ENCODE assay signal across 8 cellular contexts in the genomic region with DNA sequence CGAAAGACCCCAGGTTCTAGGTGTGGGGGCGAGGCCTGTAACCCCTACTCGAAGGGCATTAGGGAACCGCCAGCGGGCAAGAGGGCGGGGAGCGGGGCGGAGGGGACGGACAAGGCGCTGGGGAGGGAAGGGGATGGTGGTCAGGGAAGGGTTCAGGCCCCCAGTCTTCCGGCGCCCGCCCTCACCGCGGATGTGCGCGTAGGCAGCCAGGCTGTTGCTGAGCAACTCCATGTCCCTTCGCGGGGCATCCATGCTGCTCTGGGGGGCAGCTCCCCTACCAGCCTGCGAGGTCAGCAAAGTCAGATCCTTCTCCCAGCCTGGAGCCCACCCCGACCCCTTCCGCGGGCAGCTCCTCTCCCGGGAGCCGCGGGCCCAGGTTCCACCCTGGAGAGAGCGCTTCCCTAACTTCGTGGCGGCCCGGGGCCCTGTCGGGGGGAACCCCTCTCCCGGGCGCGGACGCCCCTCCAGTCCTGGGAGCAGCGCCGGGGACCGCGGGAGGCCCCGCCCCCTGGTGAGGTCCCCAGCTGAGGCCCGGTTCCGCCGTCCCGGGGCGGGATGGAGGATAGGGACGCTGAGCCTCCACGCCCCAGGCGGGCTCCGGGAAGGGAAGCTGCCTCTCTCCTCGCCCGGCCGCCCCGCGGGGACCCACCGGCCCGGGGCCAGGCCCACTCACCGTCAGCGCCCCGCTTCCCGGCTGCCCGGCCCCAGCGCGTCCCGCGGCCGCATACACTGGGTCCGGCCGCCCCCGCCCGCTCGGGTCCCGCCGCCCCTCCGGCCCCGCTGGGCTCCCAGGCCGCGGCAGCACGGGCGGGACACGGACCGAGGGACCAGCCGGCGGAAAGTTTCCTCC. TPM values are rescaled to one million over a fixed set of nuclear protein-coding genes. Genes with fewer than 3 reads are reported as not detected.
DNase-seq lines count a peak whose midpoint lies in the region; ATAC-seq and TF ChIP-seq lines count a peak whose summit lies in the region.

No MANE protein-coding gene starts in this region.

- no peaks in the 10 kb centered on the region for H3K9me2 ChIP-seq in DOHH2 (replicated peaks; ENCODE audit: control insufficient read depth, low read length)

- peaks cover 5% of the 10 kb centered on the region for H3K27me3 Mint-ChIP-seq in activated CD8-positive, alpha-beta T cell treated with anti-CD3 and anti-CD28 coated beads for 36 hours
- peaks cover 0 to 4% of the 10 kb centered on the region in 2 donors for H3K27me3 Mint-ChIP-seq in natural killer cell treated with Interleukin-12 subunit alpha and Interleukin-12 subunit beta and Interleukin-15 and Interleukin-18, amount 100 ng/mL, for 72 hours

- no peaks in the 10 kb centered on the region for H3K9me3 ChIP-seq in DOHH2 (ENCODE audit: control insufficient read depth, insufficient read depth, low read length)

- H3K36me3 Mint-ChIP-seq in activated CD8-positive, alpha-beta T cell treated with anti-CD3 and anti-CD28 coated beads for 36 hours (ENCODE audit: low read depth) = peaks cover 6% of the 10 kb centered on the region
- no peaks in the 10 kb centered on the region for H3K36me3 Mint-ChIP-seq in natural killer cell treated with Interleukin-12 subunit alpha and Interleukin-12 subunit beta and Interleukin-15 and Interleukin-18, amount 100 ng/mL, for 72 hours

- no peaks in the 10 kb centered on the region for H3K36me3 ChIP-seq in DOHH2 (ENCODE audit: control insufficient read depth, low read length)

- intact Hi-C loops in activated CD8-positive, alpha-beta T cell treated with anti-CD3 and anti-CD28 coated beads for 36 hours (cut with micrococcal nuclease) = no loop called here

- peak overlapping the region; percentile 49 for H3K27ac Mint-ChIP-seq in activated CD8-positive, alpha-beta T cell treated with anti-CD3 and anti-CD28 coated beads for 36 hours
- H3K27ac Mint-ChIP-seq in natural killer cell treated with Interleukin-12 subunit alpha and Interleukin-12 subunit beta and Interleukin-15 and Interleukin-18, amount 100 ng/mL, for 72 hours = no peak overlapping the region

- H3K79me2 ChIP-seq in DOHH2 (ENCODE audit: control insufficient read depth, low read length) = no peaks in the 10 kb centered on the region

- 0 out of 2 replicates have a peak, but pooled peaks cover 2% of the 10 kb centered on the region for H3K27me3 ChIP-seq in DOHH2 (ENCODE audit: control insufficient read depth, low read length)

- peaks cover 30% of the 10 kb centered on the region for H3K4me1 Mint-ChIP-seq in activated CD8-positive, alpha-beta T cell treated with anti-CD3 and anti-CD28 coated beads for 36 hours (ENCODE audit: low read depth)
- peaks cover 9 to 21% of the 10 kb centered on the region in 2 donors for H3K4me1 Mint-ChIP-seq in natural killer cell treated with Interleukin-12 subunit alpha and Interleukin-12 subunit beta and Interleukin-15 and Interleukin-18, amount 100 ng/mL, for 72 hours (ENCODE audit: low read depth in 2 of 2)

- peak overlapping the region; percentile 86 for H3K4me2 ChIP-seq in DOHH2 (ENCODE audit: low read length)

- peak; percentile 81 for DNase-seq in activated CD8-positive, alpha-beta T cell treated with anti-CD3 and anti-CD28 coated beads for 36 hours
- DNase-seq in fibroblast of mammary gland (ENCODE audit: low read depth) (peak; percentile 68), NCI-H446 treated with DMSO at 0.1 percent for 48 hours (lab: John Stamatoyannopoulos, UW) (no peak), HT-29 (ENCODE audit: low spot score) (no peak)
- DNase-seq in natural killer cell treated with Interleukin-12 subunit alpha and Interleukin-12 subunit beta and Interleukin-15 and Interleukin-18, amount 100 ng/mL, for 72 hours (ENCODE audit: low spot score) = no peak

- ATAC-seq in HG03354 (IDR thresholded peaks at IDR 0.05; ENCODE audit: poor library complexity, severe bottlenecking, unreplicated experiment) (peak; percentile 39), GM18868 (IDR thresholded peaks at IDR 0.05; ENCODE audit: unreplicated experiment) (no peak)
- peak; percentile 61 for ATAC-seq in activated CD8-positive, alpha-beta T cell treated with anti-CD3 and anti-CD28 coated beads for 36 hours
- ATAC-seq in natural killer cell treated with Interleukin-12 subunit alpha and Interleukin-12 subunit beta and Interleukin-15 and Interleukin-18, amount 100 ng/mL, for 72 hours = peak; percentile 57 to 69

- peak overlapping the region; percentile 76 for H3K4me3 ChIP-seq in DOHH2 (ENCODE audit: low read length)
- H3K4me3 ChIP-seq in fibroblast of mammary gland (ENCODE audit: control insufficient read depth, low read depth, low read length) = peak overlapping the region; percentile 72

- no peak overlapping the region for H3K27ac ChIP-seq in DOHH2 (ENCODE audit: low read depth, low read length)

- peak overlapping the region; percentile 73 for H3K4me3 Mint-ChIP-seq in activated CD8-positive, alpha-beta T cell treated with anti-CD3 and anti-CD28 coated beads for 36 hours
- H3K4me3 Mint-ChIP-seq in natural killer cell treated with Interleukin-12 subunit alpha and Interleukin-12 subunit beta and Interleukin-15 and Interleukin-18, amount 100 ng/mL, for 72 hours = peak overlapping the region; percentile 53

- H3F3A ChIP-seq in DOHH2 (ENCODE audit: control insufficient read depth, insufficient read depth) = peaks cover 3% of the 10 kb centered on the region; the same call in 1 of the 2 replicates

- POLR2A ChIA-PET in activated CD8-positive, alpha-beta T cell treated with anti-CD3 and anti-CD28 coated beads for 36 hours (lab: Charles Lee) = interaction anchor here (0.6 to 7.9 kb wide), 14 partner anchors 10 to 162 kb away, joined by 3 to 89 read pairs (median 4); partner anchors contain the start of genes LSM10, OSCP1 and SH3D21

- H3K9me3 Mint-ChIP-seq in activated CD8-positive, alpha-beta T cell treated with anti-CD3 and anti-CD28 coated beads for 36 hours = no peaks in the 10 kb centered on the region
- H3K9me3 Mint-ChIP-seq in natural killer cell treated with Interleukin-12 subunit alpha and Interleukin-12 subunit beta and Interleukin-15 and Interleukin-18, amount 100 ng/mL, for 72 hours = no peaks in the 10 kb centered on the region

- CTCF ChIA-PET in activated CD8-positive, alpha-beta T cell treated with anti-CD3 and anti-CD28 coated beads for 36 hours (lab: Charles Lee) = interaction anchor here (0.8 to 3.0 kb wide), 9 partner anchors 20 to 188 kb away, joined by 3 to 13 read pairs (median 5); partner anchors contain the start of gene TRAPPC3

- peaks cover 41% of the 10 kb centered on the region for H3K4me1 ChIP-seq in DOHH2 (ENCODE audit: control insufficient read depth, low read length)

- TF ChIP-seq CTCF in DOHH2 (IDR thresholded peaks at IDR 0.05; ENCODE audit: low read depth, low read length, poor library complexity, severe bottlenecking) = no peak
- no peak for TF ChIP-seq CTCF in activated CD8-positive, alpha-beta T cell treated with anti-CD3 and anti-CD28 coated beads for 36 hours (IDR thresholded peaks at IDR 0.05)
- TF ChIP-seq CTCF in fibroblast of mammary gland (conservative IDR thresholded peaks at IDR 0.05; ENCODE audit: control insufficient read depth, insufficient read depth, low read depth, low read length) = no peak

- H4K20me1 ChIP-seq in DOHH2 (ENCODE audit: control insufficient read depth, insufficient read depth, low read depth, low read length) = no peaks in the 10 kb centered on the region

RNA-seq across cellular contexts. Expression of gene EVA1B, which starts 0.4 kb away (rescaled TPM):
- 1 to 10 TPM; 5.8 to 6.5 TPM for total RNA-seq in activated CD8-positive, alpha-beta T cell treated with anti-CD3 and anti-CD28 coated beads for 36 hours
- total RNA-seq in natural killer cell treated with Interleukin-12 subunit alpha and Interleukin-12 subunit beta and Interleukin-15 and Interleukin-18, amount 100 ng/mL, for 72 hours = 1 to 10 TPM; 5.8 to 6.3 TPM
- 25.0 and 32.9 TPM in 2 replicates for total RNA-seq in HT-29 (2014; rRNA removed; shearing (Covaris generic))

RNA-seq across cellular contexts. Expression of gene SH3D21, which starts 16.8 kb away (rescaled TPM):
- 10 to 100 TPM; 17.8 to 21.0 TPM for total RNA-seq in activated CD8-positive, alpha-beta T cell treated with anti-CD3 and anti-CD28 coated beads for 36 hours
- total RNA-seq in natural killer cell treated with Interleukin-12 subunit alpha and Interleukin-12 subunit beta and Interleukin-15 and Interleukin-18, amount 100 ng/mL, for 72 hours = 10 to 100 TPM; 12.6 to 18.6 TPM
- 12.6 and 14.8 TPM in 2 replicates for total RNA-seq in HT-29 (2014; rRNA removed; shearing (Covaris generic))

Comparison
In these comparisons a context has a peak if more than half of its experiments do, and no peak if none do; other contexts are left out.
1. DNase-seq: peak in activated CD8-positive, alpha-beta T cell treated with anti-CD3 and anti-CD28 coated beads for 36 hours (single experiment) and fibroblast of mammary gland (single experiment); none in natural killer cell treated with Interleukin-12 subunit alpha and Interleukin-12 subunit beta and Interleukin-15 and Interleukin-18, amount 100 ng/mL, for 72 hours (single experiment), NCI-H446 treated with DMSO at 0.1 percent for 48 hours (single experiment) and HT-29 (single experiment).